Comparison of ENCODE assay signal across 8 cellular contexts in genomic region chr10:22230331-22230833, GRCh38. TPM values are rescaled to one million over a fixed set of nuclear protein-coding genes. Genes with fewer than 3 reads are reported as not detected.
DNase-seq lines count a peak whose midpoint lies in the region; ATAC-seq and TF ChIP-seq lines count a peak whose summit lies in the region.

No MANE protein-coding gene starts in this region.

- H3K27ac ChIP-seq in SU-DHL-6 (ENCODE audit: low read depth, low read length), result no peak overlapping the region
- H3K27ac ChIP-seq in mesodermal cell (ENCODE audit: low read depth, low read length, severe bottlenecking), result no peak overlapping the region
- peak overlapping the region; percentile 26 for H3K27ac ChIP-seq in upper lobe of right lung

- no peak for TF ChIP-seq POLR2A in NB4 (IDR thresholded peaks at IDR 0.05; ENCODE audit: extremely low read depth, insufficient read length)

- 0 to 2% methylated on average over 13 to 16 of the region's 16 CpGs for WGBS in mesodermal cell (ENCODE audit: insufficient coverage in 2 of 2), 2 experiments

- peak overlapping the region; percentile 79 for H3K4me3 ChIP-seq in NB4 (ENCODE audit: low read depth, low read length)
- peak overlapping the region; percentile 57 for H3K4me3 ChIP-seq in SU-DHL-6 (ENCODE audit: insufficient read depth, low read length, poor library complexity, severe bottlenecking)
- H3K4me3 ChIP-seq in mesodermal cell (ENCODE audit: extremely low read depth, insufficient read depth, low read length, poor library complexity, severe bottlenecking), result peak overlapping the region; percentile 75
- H3K4me3 ChIP-seq in upper lobe of right lung, result peak overlapping the region; percentile 74

- H3K36me3 ChIP-seq in SU-DHL-6 (ENCODE audit: low read length), result no peaks in the 10 kb centered on the region
- no peaks in the 10 kb centered on the region for H3K36me3 ChIP-seq in mesodermal cell (ENCODE audit: control insufficient read depth, insufficient read depth, low read length)
- no peaks in the 10 kb centered on the region for H3K36me3 ChIP-seq in upper lobe of right lung

- no peak overlapping the region for H3K9ac ChIP-seq in SU-DHL-6 (ENCODE audit: low read length)

- peak; percentile 28 for DNase-seq in activated T-cell treated with anti-CD3 and anti-CD28 coated beads, Interleukin-2, amount 50 U/mL, for 1 hour
- DNase-seq in activated T-cell treated with anti-CD3 and anti-CD28 coated beads, Interleukin-2, amount 50 U/mL, for 48 hours, result no peak
- DNase-seq in NB4 (ENCODE audit: low read depth) (peak; percentile 61), dermis blood vessel endothelial cell (peak; percentile 66), upper lobe of right lung (no peak)
- no peak for DNase-seq in activated CD4-positive, CD25-positive, alpha-beta regulatory T cell (lab: John Stamatoyannopoulos, UW)

- peaks cover 4% of the 10 kb centered on the region; the same call in 1 of the 2 replicates for H3F3A ChIP-seq in SU-DHL-6 (ENCODE audit: insufficient read depth)

- peak overlapping the region; percentile 87 for H3K4me2 ChIP-seq in SU-DHL-6 (ENCODE audit: low read depth, low read length, poor library complexity, severe bottlenecking)

- H3K9me3 ChIP-seq in SU-DHL-6 (ENCODE audit: insufficient read depth, low read length) (no peaks in the 10 kb centered on the region), mesodermal cell (ENCODE audit: control insufficient read depth, low read length) (no peaks in the 10 kb centered on the region), upper lobe of right lung (no peaks in the 10 kb centered on the region)

- H3K9me2 ChIP-seq in SU-DHL-6 (replicated peaks; ENCODE audit: insufficient read depth, low read length), result no peaks in the 10 kb centered on the region

- no peak for TF ChIP-seq CTCF in NB4 (IDR thresholded peaks at IDR 0.05; ENCODE audit: low read depth, low read length)
- TF ChIP-seq CTCF in SU-DHL-6 (IDR thresholded peaks at IDR 0.05; ENCODE audit: insufficient read depth, low read length, poor library complexity, severe bottlenecking), result no peak
- TF ChIP-seq CTCF in upper lobe of right lung (IDR thresholded peaks at IDR 0.05), result no peak

- H3K27me3 ChIP-seq in SU-DHL-6 (ENCODE audit: low read length) (no peaks in the 10 kb centered on the region), upper lobe of right lung (no peaks in the 10 kb centered on the region)

- H3K79me2 ChIP-seq in SU-DHL-6 (ENCODE audit: insufficient read depth, low read length), result no peaks in the 10 kb centered on the region

- no peaks in the 10 kb centered on the region for H3K4me1 ChIP-seq in mesodermal cell (ENCODE audit: control insufficient read depth, insufficient read depth, low read length, poor library complexity, severe bottlenecking)
- H3K4me1 ChIP-seq in upper lobe of right lung, result no peaks in the 10 kb centered on the region

- peak; percentile 14 for ATAC-seq in upper lobe of right lung

- peak overlapping the region; percentile 31 for H2AFZ ChIP-seq in SU-DHL-6 (ENCODE audit: low read depth, low read length, severe bottlenecking)

- intact Hi-C loops in upper lobe of right lung (cut with DNase I), result no loop called here

- no peaks in the 10 kb centered on the region for H4K20me1 ChIP-seq in SU-DHL-6 (ENCODE audit: low read depth, low read length)

RNA-seq across cellular contexts. Expression of gene EBLN1, which starts 12.6 kb away (rescaled TPM):
- not detected in 2 replicates for total RNA-seq in dermis blood vessel endothelial cell
- not detected for polyA plus RNA-seq in mesodermal cell (2013, experiment 1 of 2)
- polyA plus RNA-seq in mesodermal cell (2013, experiment 2 of 2), result not detected
- not detected for total RNA-seq in upper lobe of right lung

Comparison
In these comparisons a context has a peak if more than half of its experiments do, and no peak if none do; other contexts are left out.
1. DNase-seq: peak in activated T-cell treated with anti-CD3 and anti-CD28 coated beads, Interleukin-2, amount 50 U/mL, for 1 hour (single experiment), NB4 (single experiment) and dermis blood vessel endothelial cell (single experiment); none in activated T-cell treated with anti-CD3 and anti-CD28 coated beads, Interleukin-2, amount 50 U/mL, for 48 hours (0 of 2), upper lobe of right lung (single experiment) and activated CD4-positive, CD25-positive, alpha-beta regulatory T cell (0 of 4).
2. Peak in every context shown above with its lines, with median percentiles within 50 percentile points of each other: H3K4me3 ChIP-seq.